ENCODE assay signal across 1 cellular context in the genomic region with DNA sequence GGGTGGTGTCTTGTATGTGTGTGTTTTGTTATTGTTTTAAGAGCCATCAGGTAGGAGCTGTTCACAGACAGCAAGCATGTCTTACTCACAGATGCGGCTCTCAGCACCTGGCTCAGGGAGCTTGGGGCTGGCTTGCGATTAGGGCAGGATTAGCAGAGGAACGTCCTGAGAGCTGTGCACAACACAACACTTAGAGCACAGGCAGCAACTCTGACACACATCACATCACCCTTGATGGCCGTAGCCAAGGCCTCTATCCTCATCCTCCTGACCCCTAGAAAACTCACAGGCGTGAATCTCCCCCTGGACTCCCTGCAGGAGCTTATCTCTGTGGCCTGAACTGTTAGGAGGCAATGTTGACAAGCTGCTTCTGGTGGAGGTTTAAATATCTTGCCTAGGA.
TF ChIP-seq lines count a peak whose summit lies in the region.

No MANE protein-coding gene starts in this region.

TF ChIP-seq in K562, 482 proteins besides CTCF, POLR2A, EP300 and RAD21:
- no peak for TF ChIP-seq SMC3 (conservative IDR thresholded peaks at IDR 0.05; ENCODE audit: insufficient read depth, low read depth, low read length)
- no peak for TF ChIP-seq ARID2 (IDR thresholded peaks at IDR 0.05)
- TF ChIP-seq, protein P1, sequence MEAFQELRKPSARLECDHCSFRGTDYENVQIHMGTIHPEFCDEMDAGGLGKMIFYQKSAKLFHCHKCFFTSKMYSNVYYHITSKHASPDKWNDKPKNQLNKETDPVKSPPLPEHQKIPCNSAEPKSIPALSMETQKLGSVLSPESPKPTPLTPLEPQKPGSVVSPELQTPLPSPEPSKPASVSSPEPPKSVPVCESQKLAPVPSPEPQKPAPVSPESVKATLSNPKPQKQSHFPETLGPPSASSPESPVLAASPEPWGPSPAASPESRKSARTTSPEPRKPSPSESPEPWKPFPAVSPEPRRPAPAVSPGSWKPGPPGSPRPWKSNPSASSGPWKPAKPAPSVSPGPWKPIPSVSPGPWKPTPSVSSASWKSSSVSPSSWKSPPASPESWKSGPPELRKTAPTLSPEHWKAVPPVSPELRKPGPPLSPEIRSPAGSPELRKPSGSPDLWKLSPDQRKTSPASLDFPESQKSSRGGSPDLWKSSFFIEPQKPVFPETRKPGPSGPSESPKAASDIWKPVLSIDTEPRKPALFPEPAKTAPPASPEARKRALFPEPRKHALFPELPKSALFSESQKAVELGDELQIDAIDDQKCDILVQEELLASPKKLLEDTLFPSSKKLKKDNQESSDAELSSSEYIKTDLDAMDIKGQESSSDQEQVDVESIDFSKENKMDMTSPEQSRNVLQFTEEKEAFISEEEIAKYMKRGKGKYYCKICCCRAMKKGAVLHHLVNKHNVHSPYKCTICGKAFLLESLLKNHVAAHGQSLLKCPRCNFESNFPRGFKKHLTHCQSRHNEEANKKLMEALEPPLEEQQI (IDR thresholded peaks at IDR 0.05), result no peak
- TF ChIP-seq, protein P2, sequence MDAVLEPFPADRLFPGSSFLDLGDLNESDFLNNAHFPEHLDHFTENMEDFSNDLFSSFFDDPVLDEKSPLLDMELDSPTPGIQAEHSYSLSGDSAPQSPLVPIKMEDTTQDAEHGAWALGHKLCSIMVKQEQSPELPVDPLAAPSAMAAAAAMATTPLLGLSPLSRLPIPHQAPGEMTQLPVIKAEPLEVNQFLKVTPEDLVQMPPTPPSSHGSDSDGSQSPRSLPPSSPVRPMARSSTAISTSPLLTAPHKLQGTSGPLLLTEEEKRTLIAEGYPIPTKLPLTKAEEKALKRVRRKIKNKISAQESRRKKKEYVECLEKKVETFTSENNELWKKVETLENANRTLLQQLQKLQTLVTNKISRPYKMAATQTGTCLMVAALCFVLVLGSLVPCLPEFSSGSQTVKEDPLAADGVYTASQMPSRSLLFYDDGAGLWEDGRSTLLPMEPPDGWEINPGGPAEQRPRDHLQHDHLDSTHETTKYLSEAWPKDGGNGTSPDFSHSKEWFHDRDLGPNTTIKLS (IDR thresholded peaks at IDR 0.05; ENCODE audit: borderline replicate concordance, low read depth), result no peak
- TF ChIP-seq ZNF644 (tag; IDR thresholded peaks at IDR 0.05; ENCODE audit: low read depth), result no peak
TF ChIP-seq in K562: peak in this region for 0.
